7 cellular contexts compared by ENCODE assay signal in genomic region chr1:150235436-150235851, GRCh38. TPM values are rescaled to one million over a fixed set of nuclear protein-coding genes. Genes with fewer than 3 reads are reported as not detected.
DNase-seq lines count a peak whose midpoint lies in the region; ATAC-seq, FAIRE-seq and TF ChIP-seq lines count a peak whose summit lies in the region.

No MANE protein-coding gene starts in this region.

- H3K4me3 Mint-ChIP-seq in MCF 10A (ENCODE audit: unreplicated experiment): no peak overlapping the region

- peaks cover 10% of the 10 kb centered on the region for H3K4me1 ChIP-seq in ES-I3 (ENCODE audit: insufficient read depth, low read length)
- H3K4me1 ChIP-seq in Loucy (ENCODE audit: insufficient read depth, low read length, poor library complexity, severe bottlenecking): peaks cover 27% of the 10 kb centered on the region
- peaks cover 31% of the 10 kb centered on the region for H3K4me1 ChIP-seq in HepG2 (ENCODE audit: insufficient read depth, low read length)
- peaks cover 0 to 6% of the 10 kb centered on the region in 2 donors for H3K4me1 ChIP-seq in uterus

- peaks cover 6% of the 10 kb centered on the region for H3K36me3 Mint-ChIP-seq in MCF 10A (ENCODE audit: insufficient read depth, unreplicated experiment)

- peaks cover 6% of the 10 kb centered on the region for H3F3A ChIP-seq in Loucy (ENCODE audit: low read depth)

- peak; percentile 33 for DNase-seq in MCF 10A (ENCODE audit: unreplicated experiment)
- no peak for DNase-seq in HepG2 (ENCODE audit: low spot score)
- peak in 1 of 2 donors; percentile 46 for DNase-seq in uterus
- DNase-seq in globus pallidus (ENCODE audit: low spot score): no peak
- no peak for DNase-seq in OCI-M2 (lab: John Stamatoyannopoulos, UW; ENCODE audit: unreplicated experiment)

- H4K20me1 ChIP-seq in Loucy (ENCODE audit: insufficient read depth, low read length, poor library complexity, severe bottlenecking) (peaks cover 17% of the 10 kb centered on the region), HepG2 (ENCODE audit: insufficient read depth, low read length) (no peaks in the 10 kb centered on the region)

- peaks cover 10% of the 10 kb centered on the region for H3K27me3 ChIP-seq in Loucy (ENCODE audit: insufficient read depth, low read length, poor library complexity, severe bottlenecking)
- no peaks in the 10 kb centered on the region; a peak in 2 of 5 replicates for H3K27me3 ChIP-seq in HepG2 (ENCODE audit: control insufficient read depth in 1 of 2, insufficient read depth in 2 of 2, low read length in 2 of 2)
- H3K27me3 ChIP-seq in uterus: no peaks in the 10 kb centered on the region

- FAIRE-seq in HepG2 (lab: Jason Lieb, UNC): no peak

- POLR2A ChIA-PET in MCF 10A (lab: Yijun Ruan, JAX): interaction anchor here (0.7 to 5.0 kb wide), 30 partner anchors 11 to 386 kb away, joined by 3 to 37 read pairs (median 4); partner anchors contain the start of genes APH1A, C1orf54, MCL1 and RPRD2
- POLR2A ChIA-PET in HepG2 (lab: Yijun Ruan, JAX): interaction anchor here (1.0 kb wide), 1 partner anchor 45 kb away, joined by 3 read pairs; no protein-coding TSS in a partner anchor

- no peak for TF ChIP-seq RAD21 in HepG2 (CRISPR knock-in tag; IDR thresholded peaks at IDR 0.05)

- no peaks in the 10 kb centered on the region for H3K27me3 Mint-ChIP-seq in MCF 10A (ENCODE audit: insufficient read depth, unreplicated experiment)

- no peaks in the 10 kb centered on the region for H3K9me2 ChIP-seq in Loucy (replicated peaks; ENCODE audit: low read depth, low read length)

- BruUV-seq in MCF 10A (replicated peaks; lab: Mats Ljungman, UMichigan) (no TSS peak), HepG2 (replicated peaks; lab: Mats Ljungman, UMichigan) (TSS peak; percentile 81)

- in situ Hi-C loops in HepG2 (cut with HindIII; ENCODE audit: extremely low pct_ligation_motif_present, low pct_unique_long_range_greater_than_20kb): no loop called here

- peak overlapping the region; percentile 100 for H3K4me3 ChIP-seq in Loucy (ENCODE audit: low read length, poor library complexity, severe bottlenecking)
- peak overlapping the region; percentile 83 to 93 (median 84) for H3K4me3 ChIP-seq in HepG2 (replicated peaks in 1 of 3; ENCODE audit: insufficient read depth in 1 of 3, low read depth in 2 of 3, low read length in 3 of 3)
- peak overlapping the region; percentile 58 to 94 for H3K4me3 ChIP-seq in uterus

- no peak for ATAC-seq in HepG2

- H3K4me1 Mint-ChIP-seq in MCF 10A (ENCODE audit: insufficient read depth, unreplicated experiment): peaks cover 11% of the 10 kb centered on the region

- TF ChIP-seq CTCF in Loucy (conservative IDR thresholded peaks at IDR 0.05; ENCODE audit: low read length): no peak
- no peak for TF ChIP-seq CTCF in MCF 10A (IDR thresholded peaks at IDR 0.05; ENCODE audit: unreplicated experiment)
- TF ChIP-seq CTCF in HepG2 (CRISPR knock-in tag; IDR thresholded peaks at IDR 0.05): no peak
- TF ChIP-seq CTCF in uterus (IDR thresholded peaks at IDR 0.05): no peak

- TF ChIP-seq EP300 in HepG2 (IDR thresholded peaks at IDR 0.05; ENCODE audit: low read depth in 2 of 2, low read length in 2 of 2) (no peak), HepG2 (CRISPR knock-in tag; IDR thresholded peaks at IDR 0.05; ENCODE audit: borderline replicate concordance) (no peak)

- H3K9ac ChIP-seq in ES-I3 (ENCODE audit: low read depth, low read length): peak overlapping the region; percentile 96
- H3K9ac ChIP-seq in Loucy (ENCODE audit: low read depth, low read length, poor library complexity, severe bottlenecking): peak overlapping the region; percentile 100
- H3K9ac ChIP-seq in HepG2 (ENCODE audit: insufficient read depth, low read depth, low read length): peak overlapping the region; percentile 90

- TF ChIP-seq POLR2A in HepG2 (IDR thresholded peaks at IDR 0.05; ENCODE audit: insufficient read depth in 1 of 2, low read depth in 2 of 2, low read length in 2 of 2): no peak
- TF ChIP-seq POLR2A in uterus (IDR thresholded peaks at IDR 0.05): no peak

- H3K79me2 ChIP-seq in Loucy (ENCODE audit: insufficient read depth, low read length) (peaks cover 56% of the 10 kb centered on the region), HepG2 (ENCODE audit: insufficient read depth, low read length) (peaks cover 43% of the 10 kb centered on the region)

- H3K9me3 Mint-ChIP-seq in MCF 10A (ENCODE audit: unreplicated experiment): no peaks in the 10 kb centered on the region

- peak overlapping the region; percentile 88 for H3K27ac ChIP-seq in HepG2 (ENCODE audit: extremely low read length, insufficient read depth, low read length)
- H3K27ac ChIP-seq in uterus: peak overlapping the region; percentile 94 to 100

- H3K9me3 ChIP-seq in ES-I3 (ENCODE audit: control insufficient read depth, insufficient read depth, low read length) (no peaks in the 10 kb centered on the region; the same call in 1 of the 2 replicates), Loucy (ENCODE audit: insufficient read depth, low read depth, low read length) (no peaks in the 10 kb centered on the region), HepG2 (ENCODE audit: low read length) (no peaks in the 10 kb centered on the region), uterus (no peaks in the 10 kb centered on the region)

- CTCF ChIA-PET in MCF 10A (lab: Yijun Ruan, JAX): interaction anchor here (0.6 to 0.8 kb wide), 3 partner anchors 238 to 741 kb away, joined by 3 read pairs; no protein-coding TSS in a partner anchor
- CTCF ChIA-PET in HepG2 (lab: Yijun Ruan, JAX; ENCODE audit: low intra/inter-chr PET ratio, low total read pairs): no interaction called here

- H3K4me2 ChIP-seq in Loucy (ENCODE audit: low read depth, low read length, poor library complexity, severe bottlenecking) (peak overlapping the region; percentile 93), HepG2 (ENCODE audit: low read depth, low read length) (peak overlapping the region; percentile 72)

- H3K27ac Mint-ChIP-seq in MCF 10A (ENCODE audit: low read depth, unreplicated experiment): no peak overlapping the region

- WGBS in HepG2 (ENCODE audit: low lambda C conversion rate): 3% methylated on average over 10 of the region's 14 CpGs

- no peak overlapping the region for H2AFZ ChIP-seq in Loucy (ENCODE audit: low read length)
- H2AFZ ChIP-seq in HepG2 (ENCODE audit: low read length): no peak overlapping the region

- H3K36me3 ChIP-seq in ES-I3 (ENCODE audit: insufficient read depth, low read length) (peaks cover 5% of the 10 kb centered on the region; the same call in 1 of the 2 replicates), Loucy (ENCODE audit: insufficient read depth, low read length) (peaks cover 4% of the 10 kb centered on the region; the same call in 1 of the 2 replicates), HepG2 (replicated peaks in 1 of 2; ENCODE audit: control insufficient read depth in 1 of 2, insufficient read depth in 2 of 2, low read length in 2 of 2) (0 out of 5 replicates have a peak, but pooled peaks cover 0 to 1% of the 10 kb centered on the region in 2 experiments), uterus (no peaks in the 10 kb centered on the region)

- intact Hi-C loops in MCF 10A (cut with micrococcal nuclease): no loop called here
- intact Hi-C loops in HepG2 (cut with micrococcal nuclease; ENCODE audit: unreplicated experiment): no loop called here
- intact Hi-C loops in uterus (cut with DNase I; ENCODE audit: low total_unique reads): no loop called here

RNA-seq across cellular contexts. Expression of gene ANP32E, which starts 0.5 kb away (rescaled TPM):
- total RNA-seq in MCF 10A (2022): 56.5 and 67.3 TPM in 2 replicates
- total RNA-seq in HepG2 (2016; rRNA removed; fragmentation: Illumina TruSeq; extraction: Trizol): 53.0 and 88.5 TPM in 2 replicates
- 3.4 and 3.8 TPM in 2 replicates for total RNA-seq in HepG2 (2016; cell fraction: cytosol; rRNA removed; fragmentation: Illumina TruSeq; extraction: Trizol; ENCODE audit: low read depth)
- 53.3 and 87.6 TPM in 2 replicates for total RNA-seq in HepG2 (2016; cell fraction: insoluble cytoplasmic fraction; rRNA removed; fragmentation: Illumina TruSeq; extraction: Trizol)
- 13.6 and 13.8 TPM in 2 replicates for total RNA-seq in HepG2 (2016; cell fraction: membrane; rRNA removed; fragmentation: Illumina TruSeq; extraction: Trizol)
- total RNA-seq in HepG2 (2016; cell fraction: nucleus; rRNA removed; fragmentation: Illumina TruSeq; extraction: Trizol): 23.8 and 24.4 TPM in 2 replicates
- 6.9 and 10.3 TPM in 2 replicates for polyA plus RNA-seq in HepG2 (2011; rRNA removed)
- polyA plus RNA-seq in HepG2 (2011; cell fraction: cytosol; rRNA removed): 3.2 and 4.9 TPM in 2 replicates
- polyA plus RNA-seq in HepG2 (2011; cell fraction: nucleus; rRNA removed): 1.3 and 2.4 TPM in 2 replicates
- polyA plus RNA-seq in HepG2 (2012): 24.0 and 36.0 TPM in 2 replicates
- polyA plus RNA-seq in HepG2 (2016; cell fraction: cytosol; fragmentation: Illumina TruSeq; extraction: Trizol; ENCODE audit: low read depth): 2.5 and 2.8 TPM in 2 replicates
- polyA plus RNA-seq in HepG2 (2016; cell fraction: insoluble cytoplasmic fraction; fragmentation: Illumina TruSeq; extraction: Trizol; ENCODE audit: low read depth): 111 and 123 TPM in 2 replicates
- 10.9 and 11.3 TPM in 2 replicates for polyA plus RNA-seq in HepG2 (2016; cell fraction: membrane; fragmentation: Illumina TruSeq; extraction: Trizol; ENCODE audit: low read depth)
- polyA plus RNA-seq in HepG2 (2016; cell fraction: nucleus; fragmentation: Illumina TruSeq; extraction: Trizol; ENCODE audit: insufficient read depth, low read depth): 46.5 and 46.7 TPM in 2 replicates
- 10.8 and 35.5 TPM in 2 replicates for polyA minus RNA-seq in HepG2 (2011; rRNA and poly(A)+ RNA removed; ENCODE audit: low replicate concordance)
- 9.0 and 10.3 TPM in 2 replicates for polyA minus RNA-seq in HepG2 (2011; cell fraction: cytosol; rRNA and poly(A)+ RNA removed)
- 5.6 and 8.9 TPM in 2 replicates for polyA minus RNA-seq in HepG2 (2011; cell fraction: nucleus; rRNA and poly(A)+ RNA removed)
- 10 to 100 TPM in 3 of 4 donors, 1 to 10 TPM in 1; 1.3 to 55.1 (median 38.6) TPM for total RNA-seq in uterus

RNA-seq across cellular contexts. Expression of gene CA14, which starts 22.1 kb away (rescaled TPM):
- total RNA-seq in MCF 10A (2022) (0.26 TPM in 1 of 2 replicates, not detected in the other), HepG2 (2016; rRNA removed; fragmentation: Illumina TruSeq; extraction: Trizol) (0.94 and 2.4 TPM in 2 replicates), uterus (under 1 TPM in 2 of 4 donors, not detected in 2; 0.88 to 0.90 TPM)
- total RNA-seq in HepG2 (2016; cell fraction: cytosol; rRNA removed; fragmentation: Illumina TruSeq; extraction: Trizol; ENCODE audit: low read depth): 0.40 and 0.71 TPM in 2 replicates
- total RNA-seq in HepG2 (2016; cell fraction: insoluble cytoplasmic fraction; rRNA removed; fragmentation: Illumina TruSeq; extraction: Trizol): 1.3 and 2.5 TPM in 2 replicates
- 1.1 and 1.3 TPM in 2 replicates for total RNA-seq in HepG2 (2016; cell fraction: membrane; rRNA removed; fragmentation: Illumina TruSeq; extraction: Trizol)
- total RNA-seq in HepG2 (2016; cell fraction: nucleus; rRNA removed; fragmentation: Illumina TruSeq; extraction: Trizol): 1.7 and 1.9 TPM in 2 replicates
- polyA plus RNA-seq in HepG2 (2011; rRNA removed): 7.7 and 8.5 TPM in 2 replicates
- polyA plus RNA-seq in HepG2 (2011; cell fraction: cytosol; rRNA removed): 6.6 and 7.2 TPM in 2 replicates
- polyA plus RNA-seq in HepG2 (2011; cell fraction: nucleus; rRNA removed): 3.9 and 4.1 TPM in 2 replicates
- polyA plus RNA-seq in HepG2 (2012): 4.9 and 9.1 TPM in 2 replicates
- 0.57 and 0.61 TPM in 2 replicates for polyA plus RNA-seq in HepG2 (2016; cell fraction: cytosol; fragmentation: Illumina TruSeq; extraction: Trizol; ENCODE audit: low read depth)
- 1.4 and 2.0 TPM in 2 replicates for polyA plus RNA-seq in HepG2 (2016; cell fraction: insoluble cytoplasmic fraction; fragmentation: Illumina TruSeq; extraction: Trizol; ENCODE audit: low read depth)
- polyA plus RNA-seq in HepG2 (2016; cell fraction: membrane; fragmentation: Illumina TruSeq; extraction: Trizol; ENCODE audit: low read depth): 0.98 and 1.3 TPM in 2 replicates
- polyA plus RNA-seq in HepG2 (2016; cell fraction: nucleus; fragmentation: Illumina TruSeq; extraction: Trizol; ENCODE audit: insufficient read depth, low read depth): 5.9 and 6.9 TPM in 2 replicates
- 0.87 and 5.2 TPM in 2 replicates for polyA minus RNA-seq in HepG2 (2011; rRNA and poly(A)+ RNA removed; ENCODE audit: low replicate concordance)
- 1.5 and 2.9 TPM in 2 replicates for polyA minus RNA-seq in HepG2 (2011; cell fraction: cytosol; rRNA and poly(A)+ RNA removed)
- polyA minus RNA-seq in HepG2 (2011; cell fraction: nucleus; rRNA and poly(A)+ RNA removed): 2.0 and 2.1 TPM in 2 replicates

RNA-seq across cellular contexts. Expression of gene APH1A, which starts 33.4 kb away (rescaled TPM):
- total RNA-seq in MCF 10A (2022) (123 and 154 TPM in 2 replicates), HepG2 (2016; rRNA removed; fragmentation: Illumina TruSeq; extraction: Trizol) (87.1 and 130 TPM in 2 replicates), uterus (10 to 100 TPM; 33.2 to 96.7 (median 68.8) TPM)
- 211 and 212 TPM in 2 replicates for total RNA-seq in HepG2 (2016; cell fraction: cytosol; rRNA removed; fragmentation: Illumina TruSeq; extraction: Trizol; ENCODE audit: low read depth)
- total RNA-seq in HepG2 (2016; cell fraction: insoluble cytoplasmic fraction; rRNA removed; fragmentation: Illumina TruSeq; extraction: Trizol): 82.3 and 135 TPM in 2 replicates
- 328 and 336 TPM in 2 replicates for total RNA-seq in HepG2 (2016; cell fraction: membrane; rRNA removed; fragmentation: Illumina TruSeq; extraction: Trizol)
- 62.9 and 69.3 TPM in 2 replicates for total RNA-seq in HepG2 (2016; cell fraction: nucleus; rRNA removed; fragmentation: Illumina TruSeq; extraction: Trizol)
- 114 and 128 TPM in 2 replicates for polyA plus RNA-seq in HepG2 (2011; rRNA removed)
- 147 and 155 TPM in 2 replicates for polyA plus RNA-seq in HepG2 (2011; cell fraction: cytosol; rRNA removed)
- polyA plus RNA-seq in HepG2 (2011; cell fraction: nucleus; rRNA removed): 66.3 and 72.5 TPM in 2 replicates
- polyA plus RNA-seq in HepG2 (2012): 64.3 and 72.9 TPM in 2 replicates
- 233 and 246 TPM in 2 replicates for polyA plus RNA-seq in HepG2 (2016; cell fraction: cytosol; fragmentation: Illumina TruSeq; extraction: Trizol; ENCODE audit: low read depth)
- polyA plus RNA-seq in HepG2 (2016; cell fraction: insoluble cytoplasmic fraction; fragmentation: Illumina TruSeq; extraction: Trizol; ENCODE audit: low read depth): 88.7 and 93.9 TPM in 2 replicates
- polyA plus RNA-seq in HepG2 (2016; cell fraction: membrane; fragmentation: Illumina TruSeq; extraction: Trizol; ENCODE audit: low read depth): 303 and 317 TPM in 2 replicates
- polyA plus RNA-seq in HepG2 (2016; cell fraction: nucleus; fragmentation: Illumina TruSeq; extraction: Trizol; ENCODE audit: insufficient read depth, low read depth): 98.2 and 104 TPM in 2 replicates
- polyA minus RNA-seq in HepG2 (2011; rRNA and poly(A)+ RNA removed; ENCODE audit: low replicate concordance): 192 and 286 TPM in 2 replicates
- polyA minus RNA-seq in HepG2 (2011; cell fraction: cytosol; rRNA and poly(A)+ RNA removed): 48.6 and 50.4 TPM in 2 replicates
- 43.1 and 56.2 TPM in 2 replicates for polyA minus RNA-seq in HepG2 (2011; cell fraction: nucleus; rRNA and poly(A)+ RNA removed)

RNA-seq across cellular contexts. Expression of gene C1orf54, which starts 37.1 kb away (rescaled TPM):
- total RNA-seq in MCF 10A (2022) (1.8 and 2.3 TPM in 2 replicates), HepG2 (2016; rRNA removed; fragmentation: Illumina TruSeq; extraction: Trizol) (0.28 and 0.35 TPM in 2 replicates), uterus (10 to 100 TPM in 1 of 4 donors, 1 to 10 TPM in 2, under 1 TPM in 1; 0.88 to 60.8 (median 6.2) TPM)
- total RNA-seq in HepG2 (2016; cell fraction: cytosol; rRNA removed; fragmentation: Illumina TruSeq; extraction: Trizol; ENCODE audit: low read depth): 0.71 TPM in 1 of 2 replicates, not detected in the other
- 0.26 TPM in 1 of 2 replicates, not detected in the other for total RNA-seq in HepG2 (2016; cell fraction: insoluble cytoplasmic fraction; rRNA removed; fragmentation: Illumina TruSeq; extraction: Trizol)
- 0.53 and 0.86 TPM in 2 replicates for total RNA-seq in HepG2 (2016; cell fraction: membrane; rRNA removed; fragmentation: Illumina TruSeq; extraction: Trizol)
- total RNA-seq in HepG2 (2016; cell fraction: nucleus; rRNA removed; fragmentation: Illumina TruSeq; extraction: Trizol): 0.53 TPM in 1 of 2 replicates, not detected in the other
- polyA plus RNA-seq in HepG2 (2011; rRNA removed): 0.27 and 0.44 TPM in 2 replicates
- 0.09 and 0.18 TPM in 2 replicates for polyA plus RNA-seq in HepG2 (2011; cell fraction: cytosol; rRNA removed)
- 1.00 and 1.1 TPM in 2 replicates for polyA plus RNA-seq in HepG2 (2011; cell fraction: nucleus; rRNA removed)
- polyA plus RNA-seq in HepG2 (2012): 0.60 and 0.94 TPM in 2 replicates
- polyA plus RNA-seq in HepG2 (2016; cell fraction: cytosol; fragmentation: Illumina TruSeq; extraction: Trizol; ENCODE audit: low read depth): not detected in 2 replicates
- not detected in 2 replicates for polyA plus RNA-seq in HepG2 (2016; cell fraction: insoluble cytoplasmic fraction; fragmentation: Illumina TruSeq; extraction: Trizol; ENCODE audit: low read depth)
- polyA plus RNA-seq in HepG2 (2016; cell fraction: membrane; fragmentation: Illumina TruSeq; extraction: Trizol; ENCODE audit: low read depth): 0.60 TPM in 1 of 2 replicates, not detected in the other
- polyA plus RNA-seq in HepG2 (2016; cell fraction: nucleus; fragmentation: Illumina TruSeq; extraction: Trizol; ENCODE audit: insufficient read depth, low read depth): 1.0 and 1.3 TPM in 2 replicates
- 0.30 TPM in 1 of 2 replicates, not detected in the other for polyA minus RNA-seq in HepG2 (2011; rRNA and poly(A)+ RNA removed; ENCODE audit: low replicate concordance)
- not detected in 2 replicates for polyA minus RNA-seq in HepG2 (2011; cell fraction: cytosol; rRNA and poly(A)+ RNA removed)
- polyA minus RNA-seq in HepG2 (2011; cell fraction: nucleus; rRNA and poly(A)+ RNA removed): 0.39 TPM in 1 of 2 replicates, not detected in the other

RNA-seq across cellular contexts. Expression of gene CIART, which starts 46.9 kb away (rescaled TPM):
- total RNA-seq in MCF 10A (2022) (5.0 and 5.2 TPM in 2 replicates), HepG2 (2016; rRNA removed; fragmentation: Illumina TruSeq; extraction: Trizol) (not detected in 2 replicates), uterus (10 to 100 TPM in 1 of 4 donors, 1 to 10 TPM in 2, not detected in 1; 2.9 to 30.3 (median 4.9) TPM)
- not detected in 2 replicates for total RNA-seq in HepG2 (2016; cell fraction: cytosol; rRNA removed; fragmentation: Illumina TruSeq; extraction: Trizol; ENCODE audit: low read depth)
- total RNA-seq in HepG2 (2016; cell fraction: insoluble cytoplasmic fraction; rRNA removed; fragmentation: Illumina TruSeq; extraction: Trizol): 0.09 TPM in 1 of 2 replicates, not detected in the other
- total RNA-seq in HepG2 (2016; cell fraction: membrane; rRNA removed; fragmentation: Illumina TruSeq; extraction: Trizol): not detected in 2 replicates
- total RNA-seq in HepG2 (2016; cell fraction: nucleus; rRNA removed; fragmentation: Illumina TruSeq; extraction: Trizol): not detected in 2 replicates
- 0.48 and 0.58 TPM in 2 replicates for polyA plus RNA-seq in HepG2 (2011; rRNA removed)
- polyA plus RNA-seq in HepG2 (2011; cell fraction: cytosol; rRNA removed): 0.12 and 0.26 TPM in 2 replicates
- 1.6 and 2.1 TPM in 2 replicates for polyA plus RNA-seq in HepG2 (2011; cell fraction: nucleus; rRNA removed)
- polyA plus RNA-seq in HepG2 (2012): 0.39 and 0.40 TPM in 2 replicates
- not detected in 2 replicates for polyA plus RNA-seq in HepG2 (2016; cell fraction: cytosol; fragmentation: Illumina TruSeq; extraction: Trizol; ENCODE audit: low read depth)
- polyA plus RNA-seq in HepG2 (2016; cell fraction: insoluble cytoplasmic fraction; fragmentation: Illumina TruSeq; extraction: Trizol; ENCODE audit: low read depth): not detected in 2 replicates
- not detected in 2 replicates for polyA plus RNA-seq in HepG2 (2016; cell fraction: membrane; fragmentation: Illumina TruSeq; extraction: Trizol; ENCODE audit: low read depth)
- 0.86 and 1.5 TPM in 2 replicates for polyA plus RNA-seq in HepG2 (2016; cell fraction: nucleus; fragmentation: Illumina TruSeq; extraction: Trizol; ENCODE audit: insufficient read depth, low read depth)
- 1.0 TPM in 2 replicates for polyA minus RNA-seq in HepG2 (2011; rRNA and poly(A)+ RNA removed; ENCODE audit: low replicate concordance)
- not detected in 2 replicates for polyA minus RNA-seq in HepG2 (2011; cell fraction: cytosol; rRNA and poly(A)+ RNA removed)
- polyA minus RNA-seq in HepG2 (2011; cell fraction: nucleus; rRNA and poly(A)+ RNA removed): not detected in 2 replicates
